Comparison of ENCODE assay signal across 1 cellular context in the genomic region with DNA sequence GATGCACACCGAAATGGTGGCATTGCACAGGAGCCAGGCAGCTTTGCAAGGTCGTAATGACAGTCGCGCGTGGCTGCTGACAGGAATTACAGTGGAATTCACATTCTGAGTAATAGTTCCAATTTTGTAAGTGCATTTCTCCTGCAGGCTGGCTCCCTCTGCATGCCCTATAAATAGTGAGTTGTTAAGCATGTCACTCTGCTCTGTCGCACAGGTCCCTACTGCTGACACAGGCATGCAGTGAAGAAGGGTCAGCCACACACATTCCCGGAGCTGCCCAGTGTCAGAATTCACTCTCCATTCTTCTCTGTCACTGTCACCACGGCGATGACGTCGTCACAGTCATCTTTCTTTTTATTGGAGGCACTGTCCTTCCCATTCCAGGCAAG.
TF ChIP-seq lines count a peak whose summit lies in the region.

No MANE protein-coding gene starts in this region.

TF ChIP-seq in HepG2, 621 proteins besides CTCF, POLR2A, EP300 and RAD21:
- TF ChIP-seq ATF7 (IDR thresholded peaks at IDR 0.05) (0 out of 2 replicates have a peak, but pooled peaks have one; percentile 26), ATF7 (CRISPR knock-in tag; IDR thresholded peaks at IDR 0.05) (no peak), CREB1 (IDR thresholded peaks at IDR 0.05) (peak; percentile 80), CREB1 (CRISPR knock-in tag; IDR thresholded peaks at IDR 0.05) (no peak), MAF1 (CRISPR knock-in tag; IDR thresholded peaks at IDR 0.05; ENCODE audit: borderline replicate concordance) (no peak)
